Comparison of ENCODE assay signal across 1 cellular context in the genomic region with DNA sequence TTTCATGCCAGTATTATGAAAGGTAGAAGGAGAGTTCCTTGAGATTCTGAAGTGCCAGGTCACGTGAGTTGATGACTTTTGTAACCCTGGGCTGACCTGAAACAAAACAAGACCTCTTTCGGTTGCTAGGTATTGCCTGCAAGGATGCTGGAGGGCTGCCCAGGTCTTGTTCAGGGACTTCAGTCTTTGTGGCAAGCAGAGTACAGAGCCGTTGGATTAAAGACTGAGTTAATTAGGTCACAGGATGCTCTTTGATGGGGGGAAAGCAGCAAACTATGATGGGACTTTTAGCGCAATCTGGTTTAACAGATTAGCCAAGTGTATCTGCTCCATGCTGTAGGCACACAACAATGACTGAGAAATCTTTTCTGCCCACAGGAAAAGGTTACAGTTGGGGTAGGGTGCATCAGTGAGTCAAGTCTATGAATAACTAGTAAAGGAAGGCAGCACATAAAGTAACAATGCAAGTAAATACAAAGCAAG.
TF ChIP-seq lines count a peak whose summit lies in the region.

No MANE protein-coding gene starts in this region.

TF ChIP-seq in SK-N-SH, 30 proteins besides CTCF, POLR2A, EP300 and RAD21 (continued from another document):
- TF ChIP-seq, protein P1, sequence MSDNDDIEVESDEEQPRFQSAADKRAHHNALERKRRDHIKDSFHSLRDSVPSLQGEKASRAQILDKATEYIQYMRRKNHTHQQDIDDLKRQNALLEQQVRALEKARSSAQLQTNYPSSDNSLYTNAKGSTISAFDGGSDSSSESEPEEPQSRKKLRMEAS (IDR thresholded peaks at IDR 0.05; ENCODE audit: low read depth): no peak
- TF ChIP-seq NRF1 (IDR thresholded peaks at IDR 0.05; ENCODE audit: low read depth, low read length): no peak
- no peak for TF ChIP-seq EZH2phosphoT487 (IDR thresholded peaks at IDR 0.05; ENCODE audit: borderline replicate concordance, low read depth)
TF ChIP-seq in SK-N-SH: peak in this region for 0.
